ENCODE assay signal across 8 cellular contexts in the genomic region with DNA sequence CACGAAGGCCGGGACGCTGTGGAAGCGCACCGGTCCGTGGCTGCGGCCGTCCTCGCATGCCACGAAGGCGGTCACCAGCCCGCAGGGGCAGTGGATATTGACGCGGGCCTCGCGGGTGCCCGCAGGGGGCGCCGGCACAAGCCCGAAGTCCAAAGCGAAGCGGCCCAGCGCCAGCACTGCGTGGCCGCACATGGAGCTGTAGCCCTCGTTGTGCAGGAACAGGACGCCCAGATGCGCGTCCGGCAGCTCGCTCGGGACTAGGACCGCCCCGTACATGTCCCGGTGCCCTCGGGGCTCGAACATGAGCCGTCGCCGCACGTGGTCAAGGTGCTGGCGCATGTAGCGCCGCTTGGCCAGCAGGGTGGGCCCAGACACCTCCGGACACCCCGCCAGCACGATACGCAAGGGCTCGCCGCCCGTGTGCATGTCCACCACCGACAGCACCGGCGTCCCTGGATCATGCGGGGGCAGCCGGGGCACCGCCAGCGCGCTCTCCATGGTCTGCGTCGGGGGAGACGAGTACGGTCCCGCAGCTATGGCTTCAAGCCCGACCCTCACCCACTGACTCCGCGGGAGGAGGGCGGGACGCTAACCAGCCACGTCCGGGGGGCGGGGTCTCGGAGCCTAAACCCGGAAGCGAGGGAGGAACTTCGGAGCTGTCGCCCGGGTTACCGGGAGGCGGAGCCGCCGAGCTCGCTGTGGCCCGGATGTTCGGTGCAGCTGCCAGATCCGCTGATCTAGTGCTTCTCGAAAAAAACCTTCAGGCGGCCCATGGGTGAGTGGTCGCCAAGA. TPM values are rescaled to one million over a fixed set of nuclear protein-coding genes. Genes with fewer than 3 reads are reported as not detected.
A peak's percentile ranks its signal among the peaks of the same experiment; 100 is the strongest.
DNase-seq lines count a peak whose midpoint lies in the region; ATAC-seq and TF ChIP-seq lines count a peak whose summit lies in the region.

TSS of gene JKAMP (plus strand) at position 699 of the 792 bp plus-strand sequence. CDS start at position 772, 73 bp downstream.
TSS of gene L3HYPDH (minus strand) at position 590 of the 792 bp plus-strand sequence. CDS start at position 498, 92 bp downstream.

- H3K36me3 Mint-ChIP-seq in progenitor cell of endocrine pancreas (ENCODE audit: insufficient read depth): peaks cover 6% of the 10 kb centered on the region

- no peaks in the 10 kb centered on the region for H3K27me3 ChIP-seq in heart right ventricle

- peaks cover 0 to 26% (median 7%) of the 10 kb centered on the region in 9 donors for H3K36me3 ChIP-seq in heart right ventricle

- WGBS in heart right ventricle, 2 donors: 0% methylated on average over 86 to 89 of the region's 89 CpGs

- H3K9me3 Mint-ChIP-seq in progenitor cell of endocrine pancreas (ENCODE audit: low read depth): no peaks in the 10 kb centered on the region

- DNase-seq in GM13977 (ENCODE audit: low spot score): peak; percentile 95
- peak; percentile 66 for DNase-seq in NCI-H146 treated with DMSO at 0.1 percent for 48 hours (lab: John Stamatoyannopoulos, UW; ENCODE audit: unreplicated experiment)
- DNase-seq in amniotic epithelial cell (ENCODE audit: low read depth): peak; percentile 90
- peak; percentile 98 for DNase-seq in heart right ventricle
- peak; percentile 98 for DNase-seq in progenitor cell of endocrine pancreas (ENCODE audit: low spot score, unreplicated experiment)
- peak; percentile 98 for DNase-seq in ureter (ENCODE audit: low spot score)

- peaks cover 28% of the 10 kb centered on the region for H3K4me1 Mint-ChIP-seq in progenitor cell of endocrine pancreas (ENCODE audit: low read depth)

- intact Hi-C loops in T-helper 1 cell treated with Interleukin-12 subunit alpha and Interleukin-12 subunit beta and Interleukin-4 antibody, amounts not matched to agents 30 ng/mL and 1 ng/mL, for 36 hours (cut with micrococcal nuclease): loop anchor here (1.0 to 10.0 kb wide), 16 partner anchors 20 to 1841 kb away; partner anchors contain the start of genes ARID4A, CCDC175, DAAM1 and DACT1
- intact Hi-C loops in heart right ventricle (cut with DNase I): no loop called here

- TF ChIP-seq CTCF in GM13977 (IDR thresholded peaks at IDR 0.05; ENCODE audit: extremely low read depth, insufficient read depth, missing control alignments) (peak; percentile 64), heart right ventricle (IDR thresholded peaks at IDR 0.05) (peak; percentile 49 to 80 (median 71)), progenitor cell of endocrine pancreas (IDR thresholded peaks at IDR 0.05; ENCODE audit: unreplicated experiment) (peak; percentile 82)

- no peaks in the 10 kb centered on the region for H3K9me3 ChIP-seq in heart right ventricle

- peaks cover 3 to 81% (median 55%) of the 10 kb centered on the region in 9 donors for H3K4me1 ChIP-seq in heart right ventricle

- H3K27me3 Mint-ChIP-seq in progenitor cell of endocrine pancreas: no peaks in the 10 kb centered on the region

- H3K4me3 Mint-ChIP-seq in progenitor cell of endocrine pancreas (ENCODE audit: low read depth): peak within 1 kb of the TSS; percentile 85

- H3K4me3 ChIP-seq in heart right ventricle: peak within 1 kb of the TSS; percentile 78 to 96 (median 90)

- peak within 1 kb of the TSS; percentile 96 for H3K27ac Mint-ChIP-seq in progenitor cell of endocrine pancreas

- in situ Hi-C loops in GM13977 (cut with MboI; ENCODE audit: low pct_unique_long_range_greater_than_20kb, low sequenced_read_pairs, unreplicated experiment): no loop called here

- ATAC-seq in HG02884 (IDR thresholded peaks at IDR 0.05; ENCODE audit: unreplicated experiment): peak; percentile 83
- peak; percentile 97 to 99 (median 98) for ATAC-seq in heart right ventricle

- peak within 1 kb of the TSS; percentile 92 to 98 (median 96) for H3K27ac ChIP-seq in heart right ventricle

RNA-seq across cellular contexts. Expression of gene JKAMP, which starts in this region (rescaled TPM):
- total RNA-seq in T-helper 1 cell treated with Interleukin-12 subunit alpha and Interleukin-12 subunit beta and Interleukin-4 antibody, amounts not matched to agents 30 ng/mL and 1 ng/mL, for 36 hours: 32.7 and 40.4 TPM in 2 replicates
- 10 to 100 TPM; 19.6 to 27.7 (median 26.4) TPM for total RNA-seq in heart right ventricle
- polyA plus RNA-seq in heart right ventricle: 10 to 100 TPM; 20.3 to 31.9 TPM
- 55.2 and 56.2 TPM in 2 replicates for total RNA-seq in progenitor cell of endocrine pancreas
- total RNA-seq in ureter: 29.5 TPM

RNA-seq across cellular contexts. Expression of gene L3HYPDH, which starts in this region (rescaled TPM):
- total RNA-seq in T-helper 1 cell treated with Interleukin-12 subunit alpha and Interleukin-12 subunit beta and Interleukin-4 antibody, amounts not matched to agents 30 ng/mL and 1 ng/mL, for 36 hours: 9.8 and 13.7 TPM in 2 replicates
- total RNA-seq in heart right ventricle (10 to 100 TPM in 5 of 10 donors, 1 to 10 TPM in 5; 7.5 to 16.6 (median 9.8) TPM), progenitor cell of endocrine pancreas (20.1 and 23.7 TPM in 2 replicates), ureter (31.3 TPM)
- 10 to 100 TPM; 11.5 to 15.5 TPM for polyA plus RNA-seq in heart right ventricle

Comparison
In these comparisons a context has a peak if more than half of its experiments do, and no peak if none do; other contexts are left out.
1. Peak in every context shown above with its lines: DNase-seq, ATAC-seq, H3K4me3 ChIP-seq and H3K27ac ChIP-seq.